In genomic region chr10:34092891-34093290, GRCh38 we compare ENCODE assay signal across 22 cellular contexts.
"Had no signal": no experiment of that assay in that cellular context is flagged by ENCODE, and none has a peak within 500 bp of the region (broad histone marks: within the 10 kb centered on the region; RNA-seq: fewer than 3 reads in every experiment).

No MANE protein-coding gene starts in this region.

- H3K4me3 ChIP-seq: esophagus muscularis mucosa, hepatocyte, lung, pancreas, right lobe of liver, spleen, testis had no signal

- H3K36me3 ChIP-seq: brain microvascular endothelial cell, esophagus muscularis mucosa, neutrophil, pancreas, right lobe of liver, spleen had no signal

- H3K4me2 ChIP-seq: hepatocyte had no signal

- H3K27ac ChIP-seq: brain microvascular endothelial cell, esophagus muscularis mucosa, hepatocyte, neutrophil, pancreas, right lobe of liver, spleen, testis had no signal

- H2AFZ ChIP-seq: hepatocyte had no signal

- ATAC-seq: activated CD8-positive, alpha-beta T cell treated with anti-CD3 and anti-CD28 coated beads for 36 hours; left colon; natural killer cell treated with Interleukin-12 subunit alpha and Interleukin-12 subunit beta and Interleukin-15 and Interleukin-18, amount 100 ng/mL, for 72 hours; pancreas; right lobe of liver; stimulated activated memory B cell treated with anti-CD40 and anti-IgM and Interleukin-4, amounts not matched to agents 10 μg/mL and 1 μg/mL and 100 μg/mL, for 72 hours had no signal

- H3K4me1 ChIP-seq: esophagus muscularis mucosa, pancreas, right lobe of liver, spleen, testis had no signal

- H3K79me2 ChIP-seq: hepatocyte had no signal

- H3K27me3 ChIP-seq: brain microvascular endothelial cell, esophagus muscularis mucosa, hepatocyte, neutrophil, pancreas, right lobe of liver, spleen, testis had no signal

- H3K9me3 ChIP-seq: neutrophil, right lobe of liver, testis had no signal

- DNase-seq: activated B cell treated with CpG ODN at 0.5 μM for 24 hours; activated CD4-positive, alpha-beta T cell treated with anti-CD3 and anti-CD28 coated beads for 48 hours; activated CD8-positive, alpha-beta T cell treated with anti-CD3 and anti-CD28 coated beads for 36 hours; activated naive CD4-positive, alpha-beta T cell treated with Interleukin-2 at 50 U/mL for 16 hours; activated naive CD8-positive, alpha-beta T cell treated with anti-CD3 and anti-CD28 coated beads, Interleukin-2, amount 10 ng/mL, durations not matched to agents 7 days and 5 days; activated T-cell treated with anti-CD3 and anti-CD28 coated beads, Interleukin-2, amount 50 U/mL, for 24 hours; anterior cingulate cortex; brain microvascular endothelial cell; cerebellar nuclear complex; effector CD4-positive, alpha-beta T cell; left colon; pancreas; right lobe of liver; spleen; stimulated activated CD4-positive, alpha-beta T cell treated with anti-CD3 and anti-CD28 coated beads, Interleukin-4, amount 100 ng/mL, for 4 hours; testis had no signal
